In genomic region chr1:89804646-89805237, GRCh38 we compare ENCODE assay signal across 8 cellular contexts. TPM values are rescaled to one million over a fixed set of nuclear protein-coding genes. Genes with fewer than 3 reads are reported as not detected.
DNase-seq lines count a peak whose midpoint lies in the region; TF ChIP-seq lines count a peak whose summit lies in the region.

No MANE protein-coding gene starts in this region.

- H3K4me1 ChIP-seq in HEK293 (ENCODE audit: control insufficient read depth, insufficient read depth, low read length) (no peaks in the 10 kb centered on the region), vagina (peaks cover 6% of the 10 kb centered on the region)

- H3K27me3 Mint-ChIP-seq in progenitor cell of endocrine pancreas: no peaks in the 10 kb centered on the region

- H3K9me3 ChIP-seq in HEK293 (ENCODE audit: control insufficient read depth, insufficient read depth, low read depth, low read length) (no peaks in the 10 kb centered on the region), vagina (no peaks in the 10 kb centered on the region)

- H3K36me3 Mint-ChIP-seq in progenitor cell of endocrine pancreas (ENCODE audit: insufficient read depth): no peaks in the 10 kb centered on the region

- CTCF ChIA-PET in HEK293 (lab: Yijun Ruan, JAX): interaction anchor here (0.6 to 2.6 kb wide), 26 partner anchors 8 to 1952 kb away, joined by 3 to 34 read pairs (median 3); no protein-coding TSS in a partner anchor

- TF ChIP-seq POLR2A in vagina (IDR thresholded peaks at IDR 0.05): no peak

- H3K4me3 Mint-ChIP-seq in progenitor cell of endocrine pancreas (ENCODE audit: low read depth): no peak overlapping the region

- H3K27ac ChIP-seq in HEK293 (ENCODE audit: extremely low read depth, low read depth, low read length) (no peak overlapping the region), vagina (no peak overlapping the region)

- intact Hi-C loops in head of caudate nucleus (cut with DNase I) (loop anchor here (1.0 kb wide), 1 partner anchor 184 kb away; no protein-coding TSS in a partner anchor), vagina (cut with DNase I) (loop anchor here (5.0 kb wide), 1 partner anchor 188 kb away; no protein-coding TSS in a partner anchor)

- H3K27me3 ChIP-seq in vagina: no peaks in the 10 kb centered on the region

- no peaks in the 10 kb centered on the region for H3K36me3 ChIP-seq in HEK293 (ENCODE audit: control insufficient read depth in 2 of 2, insufficient read depth in 1 of 2, low read length in 2 of 2)
- H3K36me3 ChIP-seq in vagina: no peaks in the 10 kb centered on the region

- H3K4me3 ChIP-seq in HEK293 (ENCODE audit: low read depth, low read length) (no peak overlapping the region), vagina (no peak overlapping the region)

- TF ChIP-seq CTCF in HEK293 (tag by site-specific recombination; IDR thresholded peaks at IDR 0.05) (peak; percentile 73), progenitor cell of endocrine pancreas (IDR thresholded peaks at IDR 0.05; ENCODE audit: unreplicated experiment) (peak; percentile 93), vagina (IDR thresholded peaks at IDR 0.05) (peak; percentile 70 to 91 (median 82))

- no peak overlapping the region for H3K27ac Mint-ChIP-seq in progenitor cell of endocrine pancreas

- peak; percentile 84 for DNase-seq in GM03348 (ENCODE audit: low spot score)
- DNase-seq in NCI-H1048 (lab: John Stamatoyannopoulos, UW): peak; percentile 56
- DNase-seq in SKM-1 (lab: John Stamatoyannopoulos, UW; ENCODE audit: unreplicated experiment): peak; percentile 66
- DNase-seq in activated naive CD4-positive, alpha-beta T cell treated with anti-CD3 and anti-CD28 coated beads, Interleukin-2, amount 50 U/mL, for 16 hours: peak; percentile 82
- peak; percentile 69 to 98 (median 93) for DNase-seq in head of caudate nucleus
- DNase-seq in progenitor cell of endocrine pancreas (ENCODE audit: low spot score, unreplicated experiment): peak; percentile 78
- DNase-seq in vagina (ENCODE audit: extremely low spot score in 2 of 2): no peak

- POLR2A ChIA-PET in HEK293 (lab: Yijun Ruan, JAX): no interaction called here

- H3K9me3 Mint-ChIP-seq in progenitor cell of endocrine pancreas (ENCODE audit: low read depth): no peaks in the 10 kb centered on the region

- H3K4me1 Mint-ChIP-seq in progenitor cell of endocrine pancreas (ENCODE audit: low read depth): peaks cover 13% of the 10 kb centered on the region

TF ChIP-seq in HEK293, 187 proteins besides CTCF, POLR2A, EP300 and RAD21:
- peak; percentile 90 for TF ChIP-seq ZNF394 (tag by site-specific recombination; IDR thresholded peaks at IDR 0.05; ENCODE audit: borderline replicate concordance)
- no peak for TF ChIP-seq ZNF473 (tag by site-specific recombination; IDR thresholded peaks at IDR 0.05)
- TF ChIP-seq ZSCAN16 (tag by site-specific recombination; IDR thresholded peaks at IDR 0.05): no peak
- no peak for TF ChIP-seq TCF7L2 (IDR thresholded peaks at IDR 0.05; ENCODE audit: borderline replicate concordance, low read depth, low read length)
- TF ChIP-seq ZNF585B (tag by site-specific recombination; IDR thresholded peaks at IDR 0.05): no peak
- TF ChIP-seq PRDM1 (tag by site-specific recombination; IDR thresholded peaks at IDR 0.05): no peak
- TF ChIP-seq ZNF174 (tag by site-specific recombination; IDR thresholded peaks at IDR 0.05): no peak
- no peak for TF ChIP-seq KLF9 (tag by site-specific recombination; IDR thresholded peaks at IDR 0.05; ENCODE audit: low read depth)
- no peak for TF ChIP-seq EGR2 (tag by site-specific recombination; IDR thresholded peaks at IDR 0.05; ENCODE audit: low read depth)
- TF ChIP-seq ZNF654 (tag by site-specific recombination; IDR thresholded peaks at IDR 0.05; ENCODE audit: low read depth): peak; percentile 91
- TF ChIP-seq OSR2 (tag by site-specific recombination; IDR thresholded peaks at IDR 0.05): no peak
- TF ChIP-seq BCL6B (tag by site-specific recombination; IDR thresholded peaks at IDR 0.05): no peak
- TF ChIP-seq ZBTB44 (tag by site-specific recombination; IDR thresholded peaks at IDR 0.05): no peak
- 0 out of 2 replicates have a peak, but pooled peaks have one; percentile 24 for TF ChIP-seq ZNF2 (tag by site-specific recombination; IDR thresholded peaks at IDR 0.05)
- TF ChIP-seq ZNF629 (tag by site-specific recombination; IDR thresholded peaks at IDR 0.05): 0 out of 2 replicates have a peak, but pooled peaks have one; percentile 9
- TF ChIP-seq ZSCAN30 (tag by site-specific recombination; IDR thresholded peaks at IDR 0.05): peak; percentile 39; the same call in 1 of the 2 replicates
- no peak for TF ChIP-seq WT1 (tag by site-specific recombination; IDR thresholded peaks at IDR 0.05)
- TF ChIP-seq ZNF660 (tag by site-specific recombination; IDR thresholded peaks at IDR 0.05): peak; percentile 20; the same call in 1 of the 2 replicates
- TF ChIP-seq ZNF707 (tag by site-specific recombination; IDR thresholded peaks at IDR 0.05): no peak
- 0 out of 2 replicates have a peak, but pooled peaks have one; percentile 32 for TF ChIP-seq ZBTB17 (tag by site-specific recombination; IDR thresholded peaks at IDR 0.05)

RNA-seq across cellular contexts. Expression of gene LRRC8D, which starts 16.1 kb away (rescaled TPM):
- total RNA-seq in progenitor cell of endocrine pancreas (41.2 and 42.1 TPM in 2 replicates), vagina (4.4 TPM)

Comparison
In these comparisons a context has a peak if more than half of its experiments do, and no peak if none do; other contexts are left out.
1. DNase-seq: peak in GM03348 (single experiment), NCI-H1048 (single experiment), SKM-1 (single experiment), activated naive CD4-positive, alpha-beta T cell treated with anti-CD3 and anti-CD28 coated beads, Interleukin-2, amount 50 U/mL, for 16 hours (single experiment), head of caudate nucleus (42 of 42) and progenitor cell of endocrine pancreas (single experiment); none in vagina (0 of 2).
2. Peak in every context shown above with its lines, with median percentiles within 50 percentile points of each other: CTCF ChIP-seq.